Comparison of ENCODE assay signal across 1 cellular context in genomic region chr14:67373347-67373746, GRCh38.
TF ChIP-seq lines count a peak whose summit lies in the region.

No MANE protein-coding gene starts in this region.

TF ChIP-seq in GM12878, 131 proteins besides CTCF, POLR2A, EP300 and RAD21:
- TF ChIP-seq CBX3 (IDR thresholded peaks at IDR 0.05; ENCODE audit: borderline replicate concordance, low read depth) (no peak), RELB (IDR thresholded peaks at IDR 0.05; ENCODE audit: low read depth) (peak; percentile 51; the same call in 1 of the 2 replicates), YY1 (IDR thresholded peaks at IDR 0.05; ENCODE audit: low read depth, low read length) (0 out of 2 replicates have a peak, but pooled peaks have one; percentile 41), POU2F2 (IDR thresholded peaks at IDR 0.05; ENCODE audit: borderline replicate concordance, low read depth, low read length) (no peak), SMARCA5 (IDR thresholded peaks at IDR 0.05) (peak; percentile 92; the same call in 1 of the 2 replicates), RUNX3 (IDR thresholded peaks at IDR 0.05; ENCODE audit: low read length) (0 out of 2 replicates have a peak, but pooled peaks have one; percentile 5)
